ENCODE assay signal across 9 cellular contexts in the genomic region with DNA sequence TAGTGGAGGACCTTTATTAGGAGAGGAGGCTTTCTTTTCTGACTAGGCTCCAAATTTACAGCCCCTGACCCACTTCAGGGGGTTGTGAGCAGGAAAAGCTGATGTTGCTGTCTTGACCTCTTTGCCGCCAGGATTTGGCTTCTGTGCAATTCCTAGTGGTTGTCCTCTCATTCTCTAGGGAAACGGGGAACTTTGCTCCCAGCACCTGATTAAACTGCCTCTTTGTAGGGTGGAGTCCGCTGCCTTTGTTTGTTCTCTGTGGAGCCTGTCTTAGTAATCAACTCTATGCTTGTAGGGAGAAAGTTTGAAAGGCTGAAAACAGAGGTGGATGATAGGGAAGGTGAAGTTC. TPM values are rescaled to one million over a fixed set of nuclear protein-coding genes. Genes with fewer than 3 reads are reported as not detected.
DNase-seq lines count a peak whose midpoint lies in the region; ATAC-seq, FAIRE-seq and TF ChIP-seq lines count a peak whose summit lies in the region.
"Had no signal": no experiment of that assay in that cellular context is flagged by ENCODE, and none has a peak within 500 bp of the region (broad histone marks: within the 10 kb centered on the region; RNA-seq: fewer than 3 reads in every experiment).

No MANE protein-coding gene starts in this region.

- TF ChIP-seq CTCF in body of pancreas (IDR thresholded peaks at IDR 0.05): peak in 1 of 7 experiments; percentile 6
- TF ChIP-seq CTCF in kidney (IDR thresholded peaks at IDR 0.05; ENCODE audit: borderline replicate concordance, extremely low read depth, insufficient read depth): no peak

- WGBS in body of pancreas, 2 donors: 0 to 15% methylated on average over 3 of the region's 3 CpGs

- intact Hi-C loops in body of pancreas (cut with DNase I): no loop called here
- intact Hi-C loops in kidney (cut with DNase I): no loop called here

- H3K4me3 ChIP-seq in body of pancreas (no peak overlapping the region), kidney (ENCODE audit: low read length in 2 of 2) (peak overlapping the region; percentile 33 to 66), skeletal muscle satellite cell (ENCODE audit: low read length) (peak overlapping the region; percentile 47)

- no peaks in the 10 kb centered on the region for H3K36me3 ChIP-seq in body of pancreas (replicated peaks in 1 of 2; ENCODE audit: insufficient read depth in 1 of 2, low read depth in 2 of 2)
- no peaks in the 10 kb centered on the region for H3K36me3 ChIP-seq in kidney (ENCODE audit: control insufficient read depth in 1 of 2, insufficient read depth in 2 of 2, low read length in 2 of 2)
- peaks cover 5% of the 10 kb centered on the region for H3K36me3 ChIP-seq in skeletal muscle satellite cell (ENCODE audit: insufficient read depth, low read length)

- FAIRE-seq in kidney (lab: Jason Lieb, UNC): no peak
- FAIRE-seq in H54 (lab: Jason Lieb, UNC): no peak

- TF ChIP-seq POLR2A in body of pancreas (IDR thresholded peaks at IDR 0.05): no peak
- no peak for TF ChIP-seq POLR2A in H54 (IDR thresholded peaks at IDR 0.05; ENCODE audit: low read depth, low read length)

- peak; percentile 43 for DNase-seq in H4 (ENCODE audit: low spot score)
- peak; percentile 46 to 67 (median 66) for DNase-seq in body of pancreas
- no peak for DNase-seq in kidney
- DNase-seq in NCI-H1436 treated with DMSO at 0.1 percent for 48 hours (lab: John Stamatoyannopoulos, UW): no peak
- no peak for DNase-seq in H54 (ENCODE audit: insufficient read length, low spot score)
- no peak for DNase-seq in HCEC 1CT
- DNase-seq: activated naive CD8-positive, alpha-beta T cell treated with anti-CD3 and anti-CD28 coated beads for 36 hours had no signal

- no peaks in the 10 kb centered on the region for H3K27me3 ChIP-seq in body of pancreas
- H3K27me3 ChIP-seq in skeletal muscle satellite cell (ENCODE audit: control insufficient read depth, insufficient read depth, low read length): no peaks in the 10 kb centered on the region

- H3K4me1 ChIP-seq in body of pancreas (peaks cover 94% of the 10 kb centered on the region), kidney (ENCODE audit: control insufficient read depth in 1 of 2, insufficient read depth in 1 of 2, low read depth in 1 of 2, low read length in 2 of 2) (peaks cover 74 to 79% of the 10 kb centered on the region in 2 donors), skeletal muscle satellite cell (ENCODE audit: control insufficient read depth, insufficient read depth, low read length) (peaks cover 54% of the 10 kb centered on the region)

- H3K9me3 ChIP-seq in body of pancreas (no peaks in the 10 kb centered on the region), kidney (ENCODE audit: control insufficient read depth in 1 of 2, low read length in 2 of 2) (no peaks in the 10 kb centered on the region), skeletal muscle satellite cell (replicated peaks; ENCODE audit: low read length) (no peaks in the 10 kb centered on the region)

- ATAC-seq in body of pancreas (peak; percentile 27), HG03097 (IDR thresholded peaks at IDR 0.05; ENCODE audit: low FRiP score, unreplicated experiment) (no peak)

- peak overlapping the region; percentile 43 to 67 for H3K9ac ChIP-seq in kidney (ENCODE audit: low read length in 2 of 2)
- peak overlapping the region; percentile 80 for H3K9ac ChIP-seq in skeletal muscle satellite cell (ENCODE audit: low read depth, low read length)

- H3K27ac ChIP-seq in body of pancreas (peak overlapping the region; percentile 76 to 91 (median 88)), kidney (ENCODE audit: low read depth in 2 of 2, low read length in 2 of 2) (peak overlapping the region; percentile 93 to 98)

- H3K4me2 ChIP-seq in skeletal muscle satellite cell (ENCODE audit: low read length): peak overlapping the region; percentile 79

RNA-seq across cellular contexts. Expression of gene CTNND1, which starts 16.3 kb away (rescaled TPM):
- total RNA-seq in H4 (2014; rRNA removed; shearing (Covaris generic)): 50.0 and 56.3 TPM in 2 replicates
- total RNA-seq in body of pancreas (100 to 1,000 TPM; 115 to 178 TPM), kidney (272 TPM)
- 52.7 TPM for polyA plus RNA-seq in kidney (ENCODE audit: insufficient read depth, low read depth, low replicate concordance)
- 76.2 and 79.9 TPM in 2 replicates for total RNA-seq in skeletal muscle satellite cell (2012; rRNA removed)

RNA-seq across cellular contexts. Expression of gene BTBD18, which starts 26.3 kb away (rescaled TPM):
- not detected in 2 replicates for total RNA-seq in H4 (2014; rRNA removed; shearing (Covaris generic))
- total RNA-seq in body of pancreas: not detected
- total RNA-seq in kidney: not detected
- not detected for polyA plus RNA-seq in kidney (ENCODE audit: insufficient read depth, low read depth, low replicate concordance)
- not detected in 2 replicates for total RNA-seq in skeletal muscle satellite cell (2012; rRNA removed)
- total RNA-seq: activated naive CD8-positive, alpha-beta T cell treated with anti-CD3 and anti-CD28 coated beads for 36 hours had no signal

RNA-seq across cellular contexts. Expression of gene SELENOH, which starts 36.7 kb away (rescaled TPM):
- total RNA-seq in H4 (2014; rRNA removed; shearing (Covaris generic)): 218 and 298 TPM in 2 replicates
- 100 to 1,000 TPM in 1 of 2 donors, 10 to 100 TPM in 1; 86.1 to 157 TPM for total RNA-seq in body of pancreas
- 115 TPM for total RNA-seq in kidney
- polyA plus RNA-seq in kidney (ENCODE audit: insufficient read depth, low read depth, low replicate concordance): 159 TPM
- total RNA-seq in skeletal muscle satellite cell (2012; rRNA removed): 92.4 and 108 TPM in 2 replicates

Comparison
In these comparisons a context has a peak if more than half of its experiments do, and no peak if none do; other contexts are left out.
1. DNase-seq: peak in H4 (single experiment) and body of pancreas (4 of 4); none in kidney (single experiment), NCI-H1436 treated with DMSO at 0.1 percent for 48 hours (single experiment), H54 (single experiment) and HCEC 1CT (single experiment).
2. H3K4me3 ChIP-seq: peak in kidney (2 of 2) and skeletal muscle satellite cell (single experiment); none in body of pancreas (0 of 2).